ENCODE assay signal across 11 cellular contexts in genomic region chr1:103520822-103521221, GRCh38.
"Had no signal": no experiment of that assay in that cellular context is flagged by ENCODE, and none has a peak within 500 bp of the region (broad histone marks: within the 10 kb centered on the region; RNA-seq: fewer than 3 reads in every experiment).

No MANE protein-coding gene starts in this region.

- H2AFZ ChIP-seq: GM23248, GM23338 had no signal

- H3K27ac ChIP-seq: GM23248 had no signal

- H3K4me1 ChIP-seq: HAP-1 had no signal

- H3K9me3 ChIP-seq: HAP-1 had no signal

- H3K36me3 ChIP-seq: HAP-1 had no signal

- H3K4me2 ChIP-seq: GM23338 had no signal

- DNase-seq: GM23248, GOT3, H7, H9, HCEC 1CT, HFFc6 had no signal

- FAIRE-seq: H1, H54 had no signal

- H3K4me3 ChIP-seq: GM23248, GM23338, HAP-1 had no signal

- ATAC-seq: GM23338, HCT116 had no signal

- H3K9ac ChIP-seq: GM23248 had no signal
